Comparison of ENCODE assay signal across 12 cellular contexts in the genomic region with DNA sequence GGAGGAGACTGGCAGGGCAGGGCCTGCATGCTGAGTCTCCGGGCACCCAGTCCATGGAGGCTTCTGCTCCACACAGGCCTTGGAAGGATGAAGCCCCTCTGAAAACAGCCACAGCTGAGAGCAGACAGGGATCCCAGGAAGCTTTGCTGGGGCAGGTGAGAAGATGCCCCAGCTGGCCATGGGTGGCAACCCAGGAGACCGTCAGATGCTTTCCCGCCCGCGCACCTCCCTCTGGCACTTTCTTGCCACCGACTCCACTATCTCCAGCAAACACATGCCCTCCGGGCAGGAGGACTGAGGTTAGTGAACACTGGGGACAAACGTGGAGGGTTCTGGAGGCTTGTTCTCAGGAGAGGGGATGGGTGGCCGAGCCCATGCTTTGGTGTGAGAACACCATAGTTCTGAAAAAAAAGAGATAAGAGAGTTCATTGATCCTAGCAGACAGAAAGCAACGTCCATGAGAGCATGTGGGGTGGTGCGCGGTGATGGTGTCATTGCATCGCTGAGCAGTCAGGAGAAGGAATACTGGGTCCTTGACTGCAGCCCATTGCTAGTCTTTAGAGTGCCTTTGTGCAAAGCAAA. TPM values are rescaled to one million over a fixed set of nuclear protein-coding genes. Genes with fewer than 3 reads are reported as not detected.
DNase-seq lines count a peak whose midpoint lies in the region; ATAC-seq and TF ChIP-seq lines count a peak whose summit lies in the region.
"Had no signal": no experiment of that assay in that cellular context is flagged by ENCODE, and none has a peak within 500 bp of the region (broad histone marks: within the 10 kb centered on the region; RNA-seq: fewer than 3 reads in every experiment).

No MANE protein-coding gene starts in this region.

- H3K36me3 ChIP-seq in PC-9 (ENCODE audit: low read depth), result no peaks in the 10 kb centered on the region

- POLR2A ChIA-PET in PC-9 (lab: Charles Lee; ENCODE audit: unreplicated experiment), result interaction anchor here (0.6 kb wide), 1 partner anchor 12 kb away, joined by 4 read pairs; no protein-coding TSS in a partner anchor

- H2AFZ ChIP-seq in PC-9, result no peak overlapping the region

- no peaks in the 10 kb centered on the region for H3K27me3 Mint-ChIP-seq in activated CD4-positive, alpha-beta T cell treated with anti-CD3 and anti-CD28 coated beads, Interleukin-2, amount 10 ng/mL, durations not matched to agents 24 days and 14 days
- H3K27me3 Mint-ChIP-seq in glutamatergic neuron (ENCODE audit: unreplicated experiment) (peaks cover 3% of the 10 kb centered on the region), progenitor cell of endocrine pancreas (peaks cover 2% of the 10 kb centered on the region)

- H3K36me3 Mint-ChIP-seq in activated CD4-positive, alpha-beta T cell treated with anti-CD3 and anti-CD28 coated beads, Interleukin-2, amount 10 ng/mL, durations not matched to agents 24 days and 14 days (ENCODE audit: low read depth), result peaks cover 11% of the 10 kb centered on the region
- H3K36me3 Mint-ChIP-seq in glutamatergic neuron (ENCODE audit: unreplicated experiment) (no peaks in the 10 kb centered on the region), progenitor cell of endocrine pancreas (ENCODE audit: insufficient read depth) (peaks cover 3% of the 10 kb centered on the region)

- peak overlapping the region; percentile 77 for H3K4me2 ChIP-seq in PC-9

- no peaks in the 10 kb centered on the region for H4K20me1 ChIP-seq in PC-9 (ENCODE audit: insufficient read depth)

- peaks cover 35% of the 10 kb centered on the region for H3K4me1 Mint-ChIP-seq in activated CD4-positive, alpha-beta T cell treated with anti-CD3 and anti-CD28 coated beads, Interleukin-2, amount 10 ng/mL, durations not matched to agents 24 days and 14 days
- H3K4me1 Mint-ChIP-seq in glutamatergic neuron (ENCODE audit: low read depth, unreplicated experiment) (peaks cover 2% of the 10 kb centered on the region), progenitor cell of endocrine pancreas (ENCODE audit: low read depth) (peaks cover 35% of the 10 kb centered on the region)

- no peaks in the 10 kb centered on the region for H3K9me2 ChIP-seq in PC-9 (ENCODE audit: insufficient read depth)

- H3K27ac Mint-ChIP-seq in activated CD4-positive, alpha-beta T cell treated with anti-CD3 and anti-CD28 coated beads, Interleukin-2, amount 10 ng/mL, durations not matched to agents 24 days and 14 days, result no peak overlapping the region
- no peak overlapping the region for H3K27ac Mint-ChIP-seq in glutamatergic neuron (ENCODE audit: unreplicated experiment)
- no peak overlapping the region for H3K27ac Mint-ChIP-seq in progenitor cell of endocrine pancreas

- H3K9me3 ChIP-seq in PC-9 (ENCODE audit: insufficient read depth, low read depth), result no peaks in the 10 kb centered on the region

- no peak overlapping the region; the same call in 1 of the 2 replicates for H3K4me3 ChIP-seq in PC-9

- no peaks in the 10 kb centered on the region for H3K9me3 Mint-ChIP-seq in activated CD4-positive, alpha-beta T cell treated with anti-CD3 and anti-CD28 coated beads, Interleukin-2, amount 10 ng/mL, durations not matched to agents 24 days and 14 days
- peaks cover 4% of the 10 kb centered on the region for H3K9me3 Mint-ChIP-seq in glutamatergic neuron (ENCODE audit: unreplicated experiment)
- peaks cover 4% of the 10 kb centered on the region for H3K9me3 Mint-ChIP-seq in progenitor cell of endocrine pancreas (ENCODE audit: low read depth)

- H3K4me3 Mint-ChIP-seq in activated CD4-positive, alpha-beta T cell treated with anti-CD3 and anti-CD28 coated beads, Interleukin-2, amount 10 ng/mL, durations not matched to agents 24 days and 14 days, result peak overlapping the region; percentile 82
- H3K4me3 Mint-ChIP-seq in glutamatergic neuron (ENCODE audit: unreplicated experiment) (no peak overlapping the region), progenitor cell of endocrine pancreas (ENCODE audit: low read depth) (peak overlapping the region; percentile 4)

- peaks cover 49% of the 10 kb centered on the region for H3F3A ChIP-seq in PC-9 (ENCODE audit: insufficient read depth, low read depth)

- no peak for DNase-seq in activated CD4-positive, alpha-beta T cell treated with anti-CD3 and anti-CD28 coated beads, Interleukin-2, amount 10 ng/mL, durations not matched to agents 24 days and 14 days
- no peak for DNase-seq in activated CD4-positive, alpha-beta T cell treated with anti-CD3 and anti-CD28 coated beads, Interleukin-2, amount 50 U/mL, for 4 hours
- DNase-seq in PC-9 (no peak), glutamatergic neuron (peak; percentile 8), progenitor cell of endocrine pancreas (ENCODE audit: low spot score, unreplicated experiment) (no peak)
- no peak for DNase-seq in central memory CD4-positive, alpha-beta T cell
- DNase-seq: islet precursor cell had no signal

- no peak overlapping the region for H3K27ac ChIP-seq in PC-9

- intact Hi-C loops in activated CD4-positive, alpha-beta T cell treated with anti-CD3 and anti-CD28 coated beads, Interleukin-2, amount 10 ng/mL, durations not matched to agents 24 days and 14 days (cut with micrococcal nuclease), result no loop called here
- intact Hi-C loops in PC-9 (cut with micrococcal nuclease; ENCODE audit: unreplicated experiment), result loop anchor here (10.0 kb wide), 1 partner anchor 359 kb away; no protein-coding TSS in a partner anchor

- H3K4me1 ChIP-seq in PC-9 (replicated peaks; ENCODE audit: insufficient read depth), result peaks cover 46% of the 10 kb centered on the region

- TF ChIP-seq CTCF in PC-9 (conservative IDR thresholded peaks at IDR 0.05) (no peak), glutamatergic neuron (IDR thresholded peaks at IDR 0.05; ENCODE audit: partially characterized antibody, unreplicated experiment) (no peak), progenitor cell of endocrine pancreas (IDR thresholded peaks at IDR 0.05; ENCODE audit: unreplicated experiment) (no peak)

- H3K79me2 ChIP-seq in PC-9 (ENCODE audit: low read depth), result peaks cover 30% of the 10 kb centered on the region

- H3K27me3 ChIP-seq in PC-9 (ENCODE audit: insufficient read depth, low read depth), result no peaks in the 10 kb centered on the region

- ATAC-seq in GM19328 (IDR thresholded peaks at IDR 0.05; ENCODE audit: unreplicated experiment), result no peak
- no peak for ATAC-seq in HG03565 (IDR thresholded peaks at IDR 0.05; ENCODE audit: unreplicated experiment)

- CTCF ChIA-PET in PC-9 (lab: Charles Lee), result no interaction called here

- no TSS peak for BruUV-seq in PC-9 (replicated peaks; lab: Mats Ljungman, UMichigan)

RNA-seq across cellular contexts. Expression of gene C1QTNF6, which starts 2.3 kb away (rescaled TPM):
- total RNA-seq in activated CD4-positive, alpha-beta T cell treated with anti-CD3 and anti-CD28 coated beads, Interleukin-2, amount 10 ng/mL, durations not matched to agents 24 days and 14 days, result 6.0 and 6.9 TPM in 2 replicates
- total RNA-seq in PC-9 (2021) (72.2 and 85.9 TPM in 2 replicates), glutamatergic neuron (ENCODE audit: unreplicated experiment) (3.3 TPM), progenitor cell of endocrine pancreas (13.8 and 14.5 TPM in 2 replicates)

RNA-seq across cellular contexts. Expression of gene SSTR3, which starts 26.5 kb away (rescaled TPM):
- total RNA-seq in activated CD4-positive, alpha-beta T cell treated with anti-CD3 and anti-CD28 coated beads, Interleukin-2, amount 10 ng/mL, durations not matched to agents 24 days and 14 days, result 3.5 and 4.0 TPM in 2 replicates
- not detected in 2 replicates for total RNA-seq in PC-9 (2021)
- total RNA-seq in glutamatergic neuron (ENCODE audit: unreplicated experiment), result not detected
- total RNA-seq in progenitor cell of endocrine pancreas, result 1.3 and 1.9 TPM in 2 replicates
- total RNA-seq: glomerular endothelial cell, ureter had no signal

RNA-seq across cellular contexts. Expression of gene IL2RB, which starts 36.0 kb away (rescaled TPM):
- total RNA-seq in activated CD4-positive, alpha-beta T cell treated with anti-CD3 and anti-CD28 coated beads, Interleukin-2, amount 10 ng/mL, durations not matched to agents 24 days and 14 days, result 288 and 296 TPM in 2 replicates
- total RNA-seq in PC-9 (2021) (0.46 and 1.0 TPM in 2 replicates), glutamatergic neuron (ENCODE audit: unreplicated experiment) (not detected), progenitor cell of endocrine pancreas (not detected in 2 replicates)
- total RNA-seq: renal cortical epithelial cell had no signal

RNA-seq across cellular contexts. Expression of gene RAC2, which starts 58.3 kb away (rescaled TPM):
- total RNA-seq in activated CD4-positive, alpha-beta T cell treated with anti-CD3 and anti-CD28 coated beads, Interleukin-2, amount 10 ng/mL, durations not matched to agents 24 days and 14 days, result 519 and 540 TPM in 2 replicates
- total RNA-seq in PC-9 (2021) (79.9 and 90.5 TPM in 2 replicates), glutamatergic neuron (ENCODE audit: unreplicated experiment) (not detected), progenitor cell of endocrine pancreas (1.7 and 1.9 TPM in 2 replicates)

Comparison
In these comparisons a context has a peak if more than half of its experiments do, and no peak if none do; other contexts are left out.
1. RNA of gene IL2RB, which starts 36.0 kb away (total RNA-seq): 288 to 296 TPM in activated CD4-positive, alpha-beta T cell treated with anti-CD3 and anti-CD28 coated beads, Interleukin-2, amount 10 ng/mL, durations not matched to agents 24 days and 14 days; 0.46 to 1.0 TPM in PC-9, not detected in progenitor cell of endocrine pancreas and not detected in glutamatergic neuron (single experiment); every median in the first group is over 100 times any median in the second.